2 cellular contexts compared by ENCODE assay signal in the genomic region with DNA sequence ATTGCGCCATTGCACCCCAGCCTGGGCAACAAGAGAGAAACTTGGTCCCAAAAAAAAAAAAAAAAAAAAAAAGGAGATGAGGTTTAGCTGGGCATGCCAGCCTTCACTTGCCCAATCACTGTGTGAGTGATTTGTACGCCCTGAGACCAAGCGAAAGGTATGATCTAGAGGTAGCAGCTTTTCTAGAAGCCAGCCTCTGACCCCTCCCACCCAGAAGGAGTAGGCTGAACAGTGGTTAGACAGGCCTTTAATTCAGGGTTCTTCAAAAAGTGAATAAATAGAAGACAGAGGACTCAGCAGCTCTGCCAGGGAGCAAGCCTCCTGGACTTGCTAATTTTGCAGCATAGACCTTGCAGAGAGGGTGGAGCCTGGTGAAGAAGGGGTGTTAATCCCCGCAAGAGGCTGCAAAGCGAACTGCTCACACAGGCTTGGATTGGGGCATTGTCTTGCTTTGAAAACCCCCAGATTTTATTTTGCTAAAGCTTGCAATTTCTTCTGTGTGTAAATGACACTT.
TF ChIP-seq lines count a peak whose summit lies in the region.

No MANE protein-coding gene starts in this region.

TF ChIP-seq in liver, 16 proteins besides CTCF, POLR2A, EP300 and RAD21:
- no peak for TF ChIP-seq HNF4G (IDR thresholded peaks at IDR 0.05)
- TF ChIP-seq EGR1 (IDR thresholded peaks at IDR 0.05; ENCODE audit: low read depth in 2 of 2): no peak
- TF ChIP-seq SP1 (IDR thresholded peaks at IDR 0.05): no peak
- no peak for TF ChIP-seq TAF1 (conservative IDR thresholded peaks at IDR 0.05)
- TF ChIP-seq FOXA1 (IDR thresholded peaks at IDR 0.05): no peak

TF ChIP-seq in HepG2, 621 proteins besides CTCF, POLR2A, EP300 and RAD21:
- TF ChIP-seq RFX1 (IDR thresholded peaks at IDR 0.05): no peak
- no peak for TF ChIP-seq ZNF589 (CRISPR knock-in tag; conservative IDR thresholded peaks at IDR 0.05)
- TF ChIP-seq ZSCAN21 (CRISPR knock-in tag; IDR thresholded peaks at IDR 0.05; ENCODE audit: borderline replicate concordance): no peak
- no peak for TF ChIP-seq KDM6A (CRISPR knock-in tag; IDR thresholded peaks at IDR 0.05; ENCODE audit: low read depth)
- TF ChIP-seq ZNF543 (CRISPR knock-in tag; IDR thresholded peaks at IDR 0.05): no peak
- no peak for TF ChIP-seq CENPT (CRISPR knock-in tag; IDR thresholded peaks at IDR 0.05; ENCODE audit: low read depth)
- TF ChIP-seq, protein P1, sequence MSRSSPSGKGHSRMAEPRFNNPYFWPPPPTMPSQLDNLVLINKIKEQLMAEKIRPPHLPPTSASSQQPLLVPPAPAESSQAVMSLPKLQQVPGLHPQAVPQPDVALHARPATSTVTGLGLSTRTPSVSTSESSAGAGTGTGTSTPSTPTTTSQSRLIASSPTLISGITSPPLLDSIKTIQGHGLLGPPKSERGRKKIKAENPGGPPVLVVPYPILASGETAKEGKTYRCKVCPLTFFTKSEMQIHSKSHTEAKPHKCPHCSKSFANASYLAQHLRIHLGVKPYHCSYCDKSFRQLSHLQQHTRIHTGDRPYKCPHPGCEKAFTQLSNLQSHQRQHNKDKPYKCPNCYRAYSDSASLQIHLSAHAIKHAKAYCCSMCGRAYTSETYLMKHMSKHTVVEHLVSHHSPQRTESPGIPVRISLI (CRISPR knock-in tag; IDR thresholded peaks at IDR 0.05; ENCODE audit: borderline replicate concordance): no peak
- no peak for TF ChIP-seq ZNF605 (CRISPR knock-in tag; IDR thresholded peaks at IDR 0.05)
- no peak for TF ChIP-seq ZNF382 (CRISPR knock-in tag; IDR thresholded peaks at IDR 0.05; ENCODE audit: borderline replicate concordance)
- no peak for TF ChIP-seq HDAC6 (IDR thresholded peaks at IDR 0.05; ENCODE audit: low read depth, low read length)
